In the genomic region with DNA sequence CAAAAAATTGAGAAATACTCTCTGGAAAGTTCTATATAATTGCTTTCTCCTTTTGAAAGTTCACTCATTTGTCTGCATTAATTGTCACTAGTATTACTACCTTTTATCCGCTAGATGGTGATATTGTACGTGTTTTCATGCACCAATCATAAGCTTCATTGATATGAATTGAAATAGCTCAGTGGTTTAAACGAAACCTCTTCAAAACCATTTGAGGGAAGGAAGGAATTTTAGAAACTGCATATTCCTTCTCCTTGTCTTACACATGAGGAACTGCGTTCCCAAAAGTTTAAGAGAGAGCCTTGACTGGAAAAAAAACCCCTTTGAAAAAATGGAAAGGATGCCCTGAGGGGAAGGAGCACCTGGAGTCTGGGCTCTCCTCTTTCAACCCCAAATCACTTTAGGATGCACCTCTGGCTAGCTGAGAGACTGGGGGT, we compare ENCODE assay signal across 8 cellular contexts.
DNase-seq lines count a peak whose midpoint lies in the region; ATAC-seq, FAIRE-seq and TF ChIP-seq lines count a peak whose summit lies in the region.

No MANE protein-coding gene starts in this region.

- H3K27ac ChIP-seq in Panc1 (ENCODE audit: low read length): no peak overlapping the region
- H3K27ac ChIP-seq in naive thymus-derived CD4-positive, alpha-beta T cell (ENCODE audit: low read depth, low read length): no peak overlapping the region

- ATAC-seq in HG03280 (IDR thresholded peaks at IDR 0.05; ENCODE audit: unreplicated experiment): peak; percentile 75
- ATAC-seq in Panc1: peak; percentile 68; the same call in 1 of the 2 replicates
- ATAC-seq in naive thymus-derived CD4-positive, alpha-beta T cell: peak; percentile 72
- ATAC-seq in HG03565 (IDR thresholded peaks at IDR 0.05; ENCODE audit: unreplicated experiment): no peak

- DNase-seq in DMS114 treated with DMSO at 0.1 percent for 48 hours (lab: John Stamatoyannopoulos, UW; ENCODE audit: unreplicated experiment) (peak; percentile 59), GM19240 (ENCODE audit: insufficient read length, low spot score) (peak; percentile 10), Panc1 (ENCODE audit: low read depth, low spot score) (no peak), C1 segment of cervical spinal cord (lab: John Stamatoyannopoulos, UW) (no peak)
- DNase-seq in naive thymus-derived CD4-positive, alpha-beta T cell: peak in 6 of 9 donors; percentile 14 to 49 (median 38)

- no peaks in the 10 kb centered on the region for H3K36me3 Mint-ChIP-seq in naive thymus-derived CD4-positive, alpha-beta T cell

- no peaks in the 10 kb centered on the region for H3K27me3 ChIP-seq in Panc1 (ENCODE audit: control insufficient read depth, insufficient read depth, low read length)
- H3K27me3 ChIP-seq in naive thymus-derived CD4-positive, alpha-beta T cell (ENCODE audit: control insufficient read depth in 2 of 2, insufficient read depth in 2 of 2, low read length in 2 of 2): no peaks in the 10 kb centered on the region

- peaks cover 0 to 7% (median 3%) of the 10 kb centered on the region in 7 donors for H3K4me1 Mint-ChIP-seq in naive thymus-derived CD4-positive, alpha-beta T cell

- H3K36me3 ChIP-seq in Panc1 (ENCODE audit: control insufficient read depth, insufficient read depth, low read length): no peaks in the 10 kb centered on the region
- no peaks in the 10 kb centered on the region for H3K36me3 ChIP-seq in naive thymus-derived CD4-positive, alpha-beta T cell (ENCODE audit: control insufficient read depth in 2 of 3, insufficient read depth in 3 of 3, low read length in 3 of 3)

- no peak overlapping the region for H3K4me3 Mint-ChIP-seq in naive thymus-derived CD4-positive, alpha-beta T cell

- peaks cover 11 to 26% (median 19%) of the 10 kb centered on the region in 5 donors for H3K27me3 Mint-ChIP-seq in naive thymus-derived CD4-positive, alpha-beta T cell

- in situ Hi-C loops in Panc1 (cut with HindIII; ENCODE audit: low pct_unique_long_range_greater_than_20kb, low sequenced_read_pairs): no loop called here

- H3K4me3 ChIP-seq in Panc1 (ENCODE audit: low read depth in 2 of 2, low read length in 2 of 2): no peak overlapping the region
- no peak overlapping the region for H3K4me3 ChIP-seq in naive thymus-derived CD4-positive, alpha-beta T cell (ENCODE audit: low read length)

- TF ChIP-seq CTCF in Panc1 (IDR thresholded peaks at IDR 0.05): peak; percentile 64

- H3K9me3 Mint-ChIP-seq in naive thymus-derived CD4-positive, alpha-beta T cell: no peaks in the 10 kb centered on the region

- no TSS peak for BruUV-seq in Panc1 (replicated peaks; lab: Mats Ljungman, UMichigan)

- FAIRE-seq in endometrium (lab: Jason Lieb, UNC): peak; percentile 79

- H3K4me1 ChIP-seq in Panc1 (ENCODE audit: control insufficient read depth, insufficient read depth, low read length): no peaks in the 10 kb centered on the region
- H3K4me1 ChIP-seq in naive thymus-derived CD4-positive, alpha-beta T cell (ENCODE audit: control insufficient read depth in 2 of 2, insufficient read depth in 2 of 2, low read length in 2 of 2): no peaks in the 10 kb centered on the region

- CTCF ChIA-PET in Panc1 (lab: Charles Lee): interaction anchor here (0.6 to 1.4 kb wide), 6 partner anchors 51 to 1909 kb away, joined by 3 to 10 read pairs (median 4); no protein-coding TSS in a partner anchor
- CTCF ChIA-PET in naive thymus-derived CD4-positive, alpha-beta T cell (lab: Charles Lee): interaction anchor here (0.7 to 1.9 kb wide), 9 partner anchors 9 to 1963 kb away, joined by 3 to 7 read pairs (median 5); no protein-coding TSS in a partner anchor

- POLR2A ChIA-PET in Panc1 (lab: Charles Lee): no interaction called here
- POLR2A ChIA-PET in naive thymus-derived CD4-positive, alpha-beta T cell (lab: Charles Lee): no interaction called here

- intact Hi-C loops in Panc1 (cut with micrococcal nuclease; ENCODE audit: unreplicated experiment): loop anchor here (5.0 to 10.0 kb wide), 2 partner anchors 840 to 1453 kb away; no protein-coding TSS in a partner anchor
- intact Hi-C loops in naive thymus-derived CD4-positive, alpha-beta T cell (cut with micrococcal nuclease): loop anchor here (1.0 to 5.0 kb wide), 6 partner anchors 52 to 1975 kb away; no protein-coding TSS in a partner anchor

- H3K9me3 ChIP-seq in Panc1 (ENCODE audit: control insufficient read depth, insufficient read depth, low read depth, low read length): no peaks in the 10 kb centered on the region
- H3K9me3 ChIP-seq in naive thymus-derived CD4-positive, alpha-beta T cell (ENCODE audit: control insufficient read depth in 2 of 3, low read length in 3 of 3): no peaks in the 10 kb centered on the region

- H3K27ac Mint-ChIP-seq in naive thymus-derived CD4-positive, alpha-beta T cell: no peak overlapping the region

Comparison
In these comparisons a context has a peak if more than half of its experiments do, and no peak if none do; other contexts are left out.
1. DNase-seq: peak in DMS114 treated with DMSO at 0.1 percent for 48 hours (single experiment), GM19240 (single experiment) and naive thymus-derived CD4-positive, alpha-beta T cell (6 of 9); none in Panc1 (single experiment) and C1 segment of cervical spinal cord (0 of 14).